Comparison of ENCODE assay signal across 1 cellular context in the genomic region with DNA sequence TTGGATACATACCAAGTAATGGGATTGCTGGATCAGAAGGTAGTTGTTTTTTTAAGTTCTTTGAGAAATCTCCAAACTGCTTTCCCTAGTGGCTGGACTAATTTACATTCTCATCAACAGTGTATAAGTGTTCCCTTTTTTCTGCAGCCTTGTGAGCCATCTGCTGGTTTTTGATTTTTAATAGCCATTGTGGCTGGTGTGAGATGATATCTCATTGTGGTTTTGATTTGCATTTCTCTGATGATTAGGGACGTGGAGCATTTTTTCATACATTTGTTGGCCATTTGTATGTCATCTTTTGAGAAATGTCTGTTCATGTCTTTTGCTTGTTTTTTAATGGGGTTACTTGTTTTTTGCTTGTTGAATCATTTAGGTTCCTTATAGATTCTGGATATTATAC.
TF ChIP-seq lines count a peak whose summit lies in the region.

No MANE protein-coding gene starts in this region.

TF ChIP-seq in GM12878, 131 proteins besides CTCF, POLR2A, EP300 and RAD21 (continues in another document):
- TF ChIP-seq CUX1 (IDR thresholded peaks at IDR 0.05; ENCODE audit: insufficient replicate concordance, low read depth, low read length) (no peak), GATAD2B (conservative IDR thresholded peaks at IDR 0.05; ENCODE audit: low read depth) (no peak), CBX3 (IDR thresholded peaks at IDR 0.05; ENCODE audit: borderline replicate concordance, low read depth) (no peak), SP1 (IDR thresholded peaks at IDR 0.05; ENCODE audit: low read depth, low read length) (no peak), IKZF2 (IDR thresholded peaks at IDR 0.05) (peak in 1 of 2 experiments; percentile 2; a peak in 1 of 4 replicates), HDGF (IDR thresholded peaks at IDR 0.05) (0 out of 2 replicates have a peak, but pooled peaks have one; percentile 31), RUNX3 (IDR thresholded peaks at IDR 0.05; ENCODE audit: low read length) (peak; percentile 76), SMC3 (IDR thresholded peaks at IDR 0.05; ENCODE audit: borderline replicate concordance, low read length) (peak; percentile 33; the same call in 1 of the 2 replicates), SREBF1 (IDR thresholded peaks at IDR 0.05; ENCODE audit: low read length) (no peak), ATF7 (IDR thresholded peaks at IDR 0.05; ENCODE audit: low read depth) (peak; percentile 62), ZBTB4 (CRISPR knock-in tag; IDR thresholded peaks at IDR 0.05) (no peak), TAF1 (IDR thresholded peaks at IDR 0.05; ENCODE audit: borderline replicate concordance, low read depth, low read length) (no peak), RCOR1 (conservative IDR thresholded peaks at IDR 0.05; ENCODE audit: low read depth, low read length) (no peak), ZNF24 (IDR thresholded peaks at IDR 0.05) (no peak), CREB1 (IDR thresholded peaks at IDR 0.05; ENCODE audit: low read depth) (no peak), SREBF2 (IDR thresholded peaks at IDR 0.05; ENCODE audit: low read length) (no peak), ETV6 (conservative IDR thresholded peaks at IDR 0.05 in 1 of 2, IDR thresholded peaks at IDR 0.05 in 1 of 2; ENCODE audit: borderline replicate concordance in 1 of 2, low read depth in 1 of 2) (no peak), TCF7 (IDR thresholded peaks at IDR 0.05; ENCODE audit: borderline replicate concordance) (no peak), MTA2 (IDR thresholded peaks at IDR 0.05; ENCODE audit: low read depth) (peak; percentile 67), MTA3 (IDR thresholded peaks at IDR 0.05; ENCODE audit: borderline replicate concordance, low read length) (no peak), NFIC (IDR thresholded peaks at IDR 0.05; ENCODE audit: low read depth, low read length) (no peak; the same call in 1 of the 2 replicates), POU2F2 (IDR thresholded peaks at IDR 0.05; ENCODE audit: borderline replicate concordance, low read depth, low read length) (peak; percentile 85; the same call in 1 of the 3 replicates), EGR1 (IDR thresholded peaks at IDR 0.05; ENCODE audit: borderline replicate concordance in 1 of 2, low read depth in 2 of 2, low read length in 2 of 2) (no peak), SMAD1 (IDR thresholded peaks at IDR 0.05; ENCODE audit: low read depth, partially characterized antibody) (no peak), IRF4 (IDR thresholded peaks at IDR 0.05; ENCODE audit: low read depth, low read length) (no peak), BHLHE40 (IDR thresholded peaks at IDR 0.05; ENCODE audit: borderline replicate concordance in 1 of 2, low read depth in 2 of 2, low read length in 1 of 2) (no peak), POLR2AphosphoS5 (IDR thresholded peaks at IDR 0.05; ENCODE audit: low read length) (no peak), USF2 (IDR thresholded peaks at IDR 0.05; ENCODE audit: borderline replicate concordance, low read depth, low read length) (no peak), RELA (IDR thresholded peaks at IDR 0.05; ENCODE audit: borderline replicate concordance, partially characterized antibody) (no peak), WRNIP1 (IDR thresholded peaks at IDR 0.05; ENCODE audit: borderline replicate concordance, low read depth, low read length) (no peak), PAX5 (IDR thresholded peaks at IDR 0.05; ENCODE audit: borderline replicate concordance, low read depth, low read length) (no peak), TCF3 (IDR thresholded peaks at IDR 0.05; ENCODE audit: borderline replicate concordance, insufficient read depth, low read depth, low read length) (no peak)
- TF ChIP-seq, protein P1, sequence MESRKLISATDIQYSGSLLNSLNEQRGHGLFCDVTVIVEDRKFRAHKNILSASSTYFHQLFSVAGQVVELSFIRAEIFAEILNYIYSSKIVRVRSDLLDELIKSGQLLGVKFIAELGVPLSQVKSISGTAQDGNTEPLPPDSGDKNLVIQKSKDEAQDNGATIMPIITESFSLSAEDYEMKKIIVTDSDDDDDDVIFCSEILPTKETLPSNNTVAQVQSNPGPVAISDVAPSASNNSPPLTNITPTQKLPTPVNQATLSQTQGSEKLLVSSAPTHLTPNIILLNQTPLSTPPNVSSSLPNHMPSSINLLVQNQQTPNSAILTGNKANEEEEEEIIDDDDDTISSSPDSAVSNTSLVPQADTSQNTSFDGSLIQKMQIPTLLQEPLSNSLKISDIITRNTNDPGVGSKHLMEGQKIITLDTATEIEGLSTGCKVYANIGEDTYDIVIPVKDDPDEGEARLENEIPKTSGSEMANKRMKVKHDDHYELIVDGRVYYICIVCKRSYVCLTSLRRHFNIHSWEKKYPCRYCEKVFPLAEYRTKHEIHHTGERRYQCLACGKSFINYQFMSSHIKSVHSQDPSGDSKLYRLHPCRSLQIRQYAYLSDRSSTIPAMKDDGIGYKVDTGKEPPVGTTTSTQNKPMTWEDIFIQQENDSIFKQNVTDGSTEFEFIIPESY (IDR thresholded peaks at IDR 0.05) = no peak
- TF ChIP-seq, protein P2, sequence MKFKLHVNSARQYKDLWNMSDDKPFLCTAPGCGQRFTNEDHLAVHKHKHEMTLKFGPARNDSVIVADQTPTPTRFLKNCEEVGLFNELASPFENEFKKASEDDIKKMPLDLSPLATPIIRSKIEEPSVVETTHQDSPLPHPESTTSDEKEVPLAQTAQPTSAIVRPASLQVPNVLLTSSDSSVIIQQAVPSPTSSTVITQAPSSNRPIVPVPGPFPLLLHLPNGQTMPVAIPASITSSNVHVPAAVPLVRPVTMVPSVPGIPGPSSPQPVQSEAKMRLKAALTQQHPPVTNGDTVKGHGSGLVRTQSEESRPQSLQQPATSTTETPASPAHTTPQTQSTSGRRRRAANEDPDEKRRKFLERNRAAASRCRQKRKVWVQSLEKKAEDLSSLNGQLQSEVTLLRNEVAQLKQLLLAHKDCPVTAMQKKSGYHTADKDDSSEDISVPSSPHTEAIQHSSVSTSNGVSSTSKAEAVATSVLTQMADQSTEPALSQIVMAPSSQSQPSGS (IDR thresholded peaks at IDR 0.05; ENCODE audit: low read length) = no peak
- TF ChIP-seq, protein P3, sequence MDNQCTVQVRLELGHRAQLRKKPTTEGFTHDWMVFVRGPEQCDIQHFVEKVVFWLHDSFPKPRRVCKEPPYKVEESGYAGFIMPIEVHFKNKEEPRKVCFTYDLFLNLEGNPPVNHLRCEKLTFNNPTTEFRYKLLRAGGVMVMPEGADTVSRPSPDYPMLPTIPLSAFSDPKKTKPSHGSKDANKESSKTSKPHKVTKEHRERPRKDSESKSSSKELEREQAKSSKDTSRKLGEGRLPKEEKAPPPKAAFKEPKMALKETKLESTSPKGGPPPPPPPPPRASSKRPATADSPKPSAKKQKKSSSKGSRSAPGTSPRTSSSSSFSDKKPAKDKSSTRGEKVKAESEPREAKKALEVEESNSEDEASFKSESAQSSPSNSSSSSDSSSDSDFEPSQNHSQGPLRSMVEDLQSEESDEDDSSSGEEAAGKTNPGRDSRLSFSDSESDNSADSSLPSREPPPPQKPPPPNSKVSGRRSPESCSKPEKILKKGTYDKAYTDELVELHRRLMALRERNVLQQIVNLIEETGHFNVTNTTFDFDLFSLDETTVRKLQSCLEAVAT (IDR thresholded peaks at IDR 0.05) = no peak
- TF ChIP-seq, protein P4, sequence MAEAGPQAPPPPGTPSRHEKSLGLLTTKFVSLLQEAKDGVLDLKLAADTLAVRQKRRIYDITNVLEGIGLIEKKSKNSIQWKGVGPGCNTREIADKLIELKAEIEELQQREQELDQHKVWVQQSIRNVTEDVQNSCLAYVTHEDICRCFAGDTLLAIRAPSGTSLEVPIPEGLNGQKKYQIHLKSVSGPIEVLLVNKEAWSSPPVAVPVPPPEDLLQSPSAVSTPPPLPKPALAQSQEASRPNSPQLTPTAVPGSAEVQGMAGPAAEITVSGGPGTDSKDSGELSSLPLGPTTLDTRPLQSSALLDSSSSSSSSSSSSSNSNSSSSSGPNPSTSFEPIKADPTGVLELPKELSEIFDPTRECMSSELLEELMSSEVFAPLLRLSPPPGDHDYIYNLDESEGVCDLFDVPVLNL (IDR thresholded peaks at IDR 0.05; ENCODE audit: low read depth, low read length) = no peak
- TF ChIP-seq, protein P5, sequence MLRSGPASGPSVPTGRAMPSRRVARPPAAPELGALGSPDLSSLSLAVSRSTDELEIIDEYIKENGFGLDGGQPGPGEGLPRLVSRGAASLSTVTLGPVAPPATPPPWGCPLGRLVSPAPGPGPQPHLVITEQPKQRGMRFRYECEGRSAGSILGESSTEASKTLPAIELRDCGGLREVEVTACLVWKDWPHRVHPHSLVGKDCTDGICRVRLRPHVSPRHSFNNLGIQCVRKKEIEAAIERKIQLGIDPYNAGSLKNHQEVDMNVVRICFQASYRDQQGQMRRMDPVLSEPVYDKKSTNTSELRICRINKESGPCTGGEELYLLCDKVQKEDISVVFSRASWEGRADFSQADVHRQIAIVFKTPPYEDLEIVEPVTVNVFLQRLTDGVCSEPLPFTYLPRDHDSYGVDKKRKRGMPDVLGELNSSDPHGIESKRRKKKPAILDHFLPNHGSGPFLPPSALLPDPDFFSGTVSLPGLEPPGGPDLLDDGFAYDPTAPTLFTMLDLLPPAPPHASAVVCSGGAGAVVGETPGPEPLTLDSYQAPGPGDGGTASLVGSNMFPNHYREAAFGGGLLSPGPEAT (IDR thresholded peaks at IDR 0.05; ENCODE audit: low read depth) = no peak
- TF ChIP-seq, protein P6, sequence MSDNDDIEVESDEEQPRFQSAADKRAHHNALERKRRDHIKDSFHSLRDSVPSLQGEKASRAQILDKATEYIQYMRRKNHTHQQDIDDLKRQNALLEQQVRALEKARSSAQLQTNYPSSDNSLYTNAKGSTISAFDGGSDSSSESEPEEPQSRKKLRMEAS (IDR thresholded peaks at IDR 0.05; ENCODE audit: low read depth, low read length) = no peak
